2 cellular contexts compared by ENCODE assay signal in genomic region chr7:2551418-2551817, GRCh38.
TF ChIP-seq lines count a peak whose summit lies in the region.

No MANE protein-coding gene starts in this region.

TF ChIP-seq in HepG2, 621 proteins besides CTCF, POLR2A, EP300 and RAD21:
- TF ChIP-seq ZSCAN9 (CRISPR knock-in tag; IDR thresholded peaks at IDR 0.05; ENCODE audit: borderline replicate concordance): no peak
- no peak for TF ChIP-seq MATR3 (CRISPR knock-in tag; IDR thresholded peaks at IDR 0.05)
- no peak for TF ChIP-seq SMYD3 (CRISPR knock-in tag; IDR thresholded peaks at IDR 0.05)
- TF ChIP-seq GTF3A (CRISPR knock-in tag; conservative IDR thresholded peaks at IDR 0.05): no peak
- no peak for TF ChIP-seq CERS6 (CRISPR knock-in tag; IDR thresholded peaks at IDR 0.05)
- TF ChIP-seq HINFP (CRISPR knock-in tag; IDR thresholded peaks at IDR 0.05; ENCODE audit: low read depth): no peak
- TF ChIP-seq DBP (CRISPR knock-in tag; IDR thresholded peaks at IDR 0.05; ENCODE audit: not compliant biosample characterization): no peak
- TF ChIP-seq ZBTB33 (CRISPR knock-in tag; IDR thresholded peaks at IDR 0.05): peak; percentile 79; the same call in 1 of the 2 replicates
- no peak for TF ChIP-seq ZBTB4 (CRISPR knock-in tag; IDR thresholded peaks at IDR 0.05; ENCODE audit: borderline replicate concordance)

TF ChIP-seq in GM23338, 12 proteins besides CTCF, POLR2A, EP300 and RAD21:
- TF ChIP-seq ZNF462 (CRISPR knock-in tag; IDR thresholded peaks at IDR 0.05) (no peak), REST (IDR thresholded peaks at IDR 0.05; ENCODE audit: unreplicated experiment) (no peak), EZH2 (IDR thresholded peaks at IDR 0.05; ENCODE audit: low read depth, unreplicated experiment) (no peak), ETS1 (IDR thresholded peaks at IDR 0.05) (no peak), STAT1 (IDR thresholded peaks at IDR 0.05; ENCODE audit: unreplicated experiment) (no peak), EZH2phosphoT487 (IDR thresholded peaks at IDR 0.05; ENCODE audit: unreplicated experiment) (no peak), NANOG (IDR thresholded peaks at IDR 0.05; ENCODE audit: borderline replicate concordance) (no peak), CREB1 (CRISPR knock-in tag; IDR thresholded peaks at IDR 0.05; ENCODE audit: low read depth) (no peak), POLR2AphosphoS5 (IDR thresholded peaks at IDR 0.05; ENCODE audit: low read depth) (no peak), ZNF114 (CRISPR knock-in tag; IDR thresholded peaks at IDR 0.05) (no peak), JUNB (IDR thresholded peaks at IDR 0.05; ENCODE audit: unreplicated experiment) (no peak), ZNF331 (CRISPR knock-in tag; IDR thresholded peaks at IDR 0.05; ENCODE audit: low read depth) (no peak)
